Comparison of ENCODE assay signal across 37 cellular contexts in genomic region chr5:76956033-76956432, GRCh38. TPM values are rescaled to one million over a fixed set of nuclear protein-coding genes. Genes with fewer than 3 reads are reported as not detected.
"Had no signal": no experiment of that assay in that cellular context is flagged by ENCODE, and none has a peak within 500 bp of the region (broad histone marks: within the 10 kb centered on the region; RNA-seq: fewer than 3 reads in every experiment).

No MANE protein-coding gene starts in this region.

- H3K9me3 Mint-ChIP-seq: activated CD4-positive, alpha-beta memory T cell treated with anti-CD3 and anti-CD28 coated beads for 36 hours; activated CD4-positive, alpha-beta T cell treated with anti-CD3 and anti-CD28 coated beads, Interleukin-2, amount 10 ng/mL, durations not matched to agents 24 days and 14 days; activated T-helper 1 cell treated with anti-CD3 and anti-CD28 coated beads, Interleukin-12 subunit alpha, Interleukin-12 subunit beta, Interleukin-2, Interleukin-4 antibody, amounts not matched to agents 30 ng/mL and 10 ng/mL and 1 ng/mL, durations not matched to agents 14 hours and 24 hours and 36 hours; activated T-helper 2 cell treated with anti-CD3 and anti-CD28 coated beads, Interferon-gamma antibody, Interleukin-2, Interleukin-4, amounts not matched to agents 10 μg/mL and 5 μg/mL and 100 μg/mL, durations not matched to agents 14 hours and 24 hours and 36 hours; central memory CD8-positive, alpha-beta T cell; dendritic cell treated with granulocyte-macrophage colony-stimulating factor and Interleukin-4, amounts not matched to agents 40 ng/mL and 50 ng/mL, for 4 days; T-helper 2 cell treated with Interferon-gamma antibody and Interleukin-4, amounts not matched to agents 5 μg/mL and 100 μg/mL, for 36 hours had no signal

- H3K36me3 Mint-ChIP-seq: activated CD4-positive, alpha-beta memory T cell treated with anti-CD3 and anti-CD28 coated beads for 36 hours; activated CD8-positive, alpha-beta memory T cell treated with anti-CD3 and anti-CD28 coated beads, Interleukin-2, amount 10 ng/mL, durations not matched to agents 7 days and 5 days; activated naive CD8-positive, alpha-beta T cell had no signal

- H3K4me3 ChIP-seq: coronary artery, dorsolateral prefrontal cortex, esophagus muscularis mucosa, gastrocnemius medialis had no signal

- H3K27ac Mint-ChIP-seq: activated CD4-positive, alpha-beta memory T cell treated with anti-CD3 and anti-CD28 coated beads for 36 hours; activated CD4-positive, alpha-beta T cell treated with anti-CD3 and anti-CD28 coated beads for 36 hours; activated CD4-positive, alpha-beta T cell treated with anti-CD3 and anti-CD28 coated beads, Interleukin-2, amount 10 ng/mL, durations not matched to agents 24 days and 14 days; activated CD8-positive, alpha-beta memory T cell treated with anti-CD3 and anti-CD28 coated beads, Interleukin-2, amount 10 ng/mL, durations not matched to agents 7 days and 5 days; activated CD8-positive, alpha-beta T cell treated with anti-CD3 and anti-CD28 coated beads, Interleukin-2, amount 10 ng/mL, durations not matched to agents 7 days and 5 days; activated naive CD8-positive, alpha-beta T cell; activated T-helper 1 cell treated with anti-CD3 and anti-CD28 coated beads, Interleukin-12 subunit alpha, Interleukin-12 subunit beta, Interleukin-2, Interleukin-4 antibody, amounts not matched to agents 30 ng/mL and 10 ng/mL and 1 ng/mL, durations not matched to agents 14 hours and 24 hours and 36 hours; activated T-helper 2 cell treated with anti-CD3 and anti-CD28 coated beads, Interferon-gamma antibody, Interleukin-2, Interleukin-4, amounts not matched to agents 10 μg/mL and 5 μg/mL and 100 μg/mL, durations not matched to agents 14 hours and 24 hours and 36 hours; dendritic cell treated with granulocyte-macrophage colony-stimulating factor and Interleukin-4, amounts not matched to agents 40 ng/mL and 50 ng/mL, for 4 days; endodermal cell; T-helper 17 cell; T-helper 2 cell treated with Interferon-gamma antibody and Interleukin-4, amounts not matched to agents 5 μg/mL and 100 μg/mL, for 36 hours had no signal

- DNase-seq: activated CD4-positive, alpha-beta memory T cell treated with anti-CD3 and anti-CD28 coated beads for 36 hours; activated CD4-positive, alpha-beta T cell treated with anti-CD3 and anti-CD28 coated beads for 36 hours; activated CD4-positive, alpha-beta T cell treated with anti-CD3 and anti-CD28 coated beads, Interleukin-2, amount 10 ng/mL, durations not matched to agents 24 days and 14 days; activated CD4-positive, CD25-positive, alpha-beta regulatory T cell; activated CD4-positive, CD25-positive, alpha-beta regulatory T cell treated with anti-CD3 and anti-CD28 coated beads, Interleukin-2, amount 50 U/mL, for 72 hours; activated CD8-positive, alpha-beta memory T cell treated with anti-CD3 and anti-CD28 coated beads, Interleukin-2, amount 10 ng/mL, durations not matched to agents 7 days and 5 days; activated CD8-positive, alpha-beta memory T cell treated with anti-CD3 and anti-CD28 coated beads, Interleukin-2, amount 50 U/mL, for 4 hours; activated CD8-positive, alpha-beta T cell treated with anti-CD3 and anti-CD28 coated beads, Interleukin-2, amount 10 ng/mL, durations not matched to agents 7 days and 5 days; activated gamma-delta T cell; activated naive CD4-positive, alpha-beta T cell treated with anti-CD3 and anti-CD28 coated beads, Interleukin-2, amount 50 U/mL, for 16 hours; activated naive CD4-positive, alpha-beta T cell treated with Interleukin-2 at 50 U/mL for 16 hours; activated T-cell treated with anti-CD3 and anti-CD28 coated beads, Interleukin-2, amount 50 U/mL, for 1 hour; activated T-cell treated with anti-CD3 and anti-CD28 coated beads, Interleukin-2, amount 50 U/mL, for 48 hours; amniotic stem cell; anterior cingulate cortex; brain microvascular endothelial cell; dorsolateral prefrontal cortex; effector memory CD4-positive, alpha-beta T cell; endodermal cell; erythroblast; foreskin keratinocyte; gastrocnemius medialis; glutamatergic neuron; heart left ventricle; T-helper 1 cell; T-helper 17 cell; T1000 had no signal

- H3K4me3 Mint-ChIP-seq: activated CD4-positive, alpha-beta memory T cell treated with anti-CD3 and anti-CD28 coated beads for 36 hours; activated CD4-positive, alpha-beta T cell treated with anti-CD3 and anti-CD28 coated beads for 36 hours; activated CD4-positive, alpha-beta T cell treated with anti-CD3 and anti-CD28 coated beads, Interleukin-2, amount 10 ng/mL, durations not matched to agents 24 days and 14 days; activated CD8-positive, alpha-beta memory T cell treated with anti-CD3 and anti-CD28 coated beads, Interleukin-2, amount 10 ng/mL, durations not matched to agents 7 days and 5 days; activated CD8-positive, alpha-beta T cell treated with anti-CD3 and anti-CD28 coated beads, Interleukin-2, amount 10 ng/mL, durations not matched to agents 7 days and 5 days; activated naive CD8-positive, alpha-beta T cell; activated T-helper 1 cell treated with anti-CD3 and anti-CD28 coated beads, Interleukin-12 subunit alpha, Interleukin-12 subunit beta, Interleukin-2, Interleukin-4 antibody, amounts not matched to agents 30 ng/mL and 10 ng/mL and 1 ng/mL, durations not matched to agents 14 hours and 24 hours and 36 hours; central memory CD8-positive, alpha-beta T cell; dendritic cell treated with granulocyte-macrophage colony-stimulating factor and Interleukin-4, amounts not matched to agents 40 ng/mL and 50 ng/mL, for 4 days; endodermal cell; T-helper 17 cell; T-helper 2 cell treated with Interferon-gamma antibody and Interleukin-4, amounts not matched to agents 5 μg/mL and 100 μg/mL, for 36 hours had no signal

RNA-seq across cellular contexts. Expression of gene CRHBP, which starts 3.2 kb away (rescaled TPM):
- total RNA-seq: activated CD4-positive, alpha-beta memory T cell treated with anti-CD3 and anti-CD28 coated beads for 36 hours; activated CD8-positive, alpha-beta memory T cell treated with anti-CD3 and anti-CD28 coated beads for 36 hours; activated T-helper 1 cell treated with anti-CD3 and anti-CD28 coated beads, Interleukin-12 subunit alpha, Interleukin-12 subunit beta, Interleukin-2, Interleukin-4 antibody, amounts not matched to agents 30 ng/mL and 10 ng/mL and 1 ng/mL, durations not matched to agents 14 hours and 24 hours and 36 hours; bronchial epithelial cell; foreskin keratinocyte had no signal
